In genomic region chr2:177883177-177883576, GRCh38 we compare ENCODE assay signal across 21 cellular contexts.
DNase-seq lines count a peak whose midpoint lies in the region; ATAC-seq, FAIRE-seq and TF ChIP-seq lines count a peak whose summit lies in the region.
"Had no signal": no experiment of that assay in that cellular context is flagged by ENCODE, and none has a peak within 500 bp of the region (broad histone marks: within the 10 kb centered on the region; RNA-seq: fewer than 3 reads in every experiment).

No MANE protein-coding gene starts in this region.

- in situ Hi-C loops in K562 (cut with MboI) (no loop called here), mammary epithelial cell (cut with MboI; ENCODE audit: low sequenced_read_pairs in 2 of 2) (no loop called here)

- TF ChIP-seq EP300 in A549 (IDR thresholded peaks at IDR 0.05) (no peak), K562 (IDR thresholded peaks at IDR 0.05; ENCODE audit: low read length) (no peak)

- H3K36me3 ChIP-seq in K562 (ENCODE audit: control insufficient read depth, insufficient read depth, low read length) (no peaks in the 10 kb centered on the region), psoas muscle (ENCODE audit: insufficient read depth in 1 of 2, low read depth in 1 of 2) (no peaks in the 10 kb centered on the region), mammary epithelial cell (ENCODE audit: insufficient read depth, low read length) (no peaks in the 10 kb centered on the region)
- H3K36me3 ChIP-seq: BLaER1 had no signal

- TF ChIP-seq POLR2A in A549 (IDR thresholded peaks at IDR 0.05; ENCODE audit: low read length), result no peak
- TF ChIP-seq POLR2A in K562 (conservative IDR thresholded peaks at IDR 0.05), result no peak

- BruUV-seq in K562 (replicated peaks; lab: Mats Ljungman, UMichigan), result no TSS peak
- no TSS peak for BruUV-seq in mammary epithelial cell (replicated peaks; lab: Mats Ljungman, UMichigan)

- intact Hi-C loops in K562 (cut with micrococcal nuclease) (no loop called here), psoas muscle (cut with DNase I) (loop anchor here in 1 of 2 donors (5.0 kb wide), 1 partner anchor 86 kb away; no protein-coding TSS in a partner anchor), mammary epithelial cell (cut with micrococcal nuclease) (loop anchor here (10.0 kb wide), 1 partner anchor 98 kb away; no protein-coding TSS in a partner anchor)

- dilution Hi-C loops in mammary epithelial cell (cut with HindIII; ENCODE audit: low sequenced_read_pairs), result no loop called here

- no peak overlapping the region for H3K27ac ChIP-seq in A549
- no peak overlapping the region for H3K27ac ChIP-seq in K562 (ENCODE audit: extremely low read depth, low read depth, low read length)
- peak overlapping the region; percentile 65 for H3K27ac ChIP-seq in psoas muscle
- no peak overlapping the region for H3K27ac ChIP-seq in mammary epithelial cell (ENCODE audit: insufficient read depth, low read depth, low read length)
- H3K27ac ChIP-seq: BLaER1, C4-2B, GM23248 had no signal

- ATAC-seq in A549 (no peak), K562 (no peak), psoas muscle (no peak), GM21737 (IDR thresholded peaks at IDR 0.05; ENCODE audit: unreplicated experiment) (no peak), GM19452 (IDR thresholded peaks at IDR 0.05; ENCODE audit: unreplicated experiment) (no peak)
- ATAC-seq: CD8-positive, alpha-beta T cell; GM12878 had no signal

- CTCF ChIA-PET in A549 (lab: Yijun Ruan, JAX), result no interaction called here
- CTCF ChIA-PET in K562 (lab: Yijun Ruan, JAX; ENCODE audit: low intra/inter-chr PET ratio), result no interaction called here
- CTCF ChIA-PET in mammary epithelial cell (lab: Charles Lee; ENCODE audit: low non-redundant PET), result no interaction called here

- no peak overlapping the region for H3K9ac ChIP-seq in K562 (ENCODE audit: insufficient read depth in 1 of 2, low read depth in 2 of 2, low read length in 2 of 2)
- H3K9ac ChIP-seq in mammary epithelial cell (ENCODE audit: insufficient read depth, low read length), result no peak overlapping the region
- H3K9ac ChIP-seq: BLaER1, GM23248 had no signal

- POLR2A ChIA-PET in A549 (lab: Yijun Ruan, JAX), result no interaction called here
- POLR2A ChIA-PET in K562 (lab: Yijun Ruan, JAX), result no interaction called here

- H3K79me2 ChIP-seq in K562 (ENCODE audit: control insufficient read depth, insufficient read depth, low read length), result no peaks in the 10 kb centered on the region
- no peaks in the 10 kb centered on the region for H3K79me2 ChIP-seq in mammary epithelial cell (ENCODE audit: insufficient read depth, low read length)

- H3K9me3 ChIP-seq in A549, result no peaks in the 10 kb centered on the region
- no peaks in the 10 kb centered on the region for H3K9me3 ChIP-seq in K562 (replicated peaks; ENCODE audit: control insufficient read depth, insufficient read depth, low read depth, low read length)
- H3K9me3 ChIP-seq in psoas muscle, result peaks cover 7% of the 10 kb centered on the region
- H3K9me3 ChIP-seq in mammary epithelial cell (replicated peaks; ENCODE audit: insufficient read depth, low read length), result no peaks in the 10 kb centered on the region
- H3K9me3 ChIP-seq: BLaER1, Caco-2 had no signal

- H3K4me2 ChIP-seq in A549 (no peak overlapping the region), K562 (ENCODE audit: insufficient read depth, low read length) (no peak overlapping the region), mammary epithelial cell (ENCODE audit: insufficient read depth, low read depth, low read length) (no peak overlapping the region)
- H3K4me2 ChIP-seq: BLaER1 had no signal

- WGBS in A549 (ENCODE audit: missing lambda C conversion rate), result 36% methylated on average over 2 of the region's 2 CpGs
- WGBS in K562 (ENCODE audit: insufficient coverage, low coverage, missing lambda C conversion rate), result 0% methylated on average over 2 of the region's 2 CpGs
- WGBS in psoas muscle, 3 donors, result 43 to 61% (median 44%) methylated on average over 2 of the region's 2 CpGs
- WGBS in mammary epithelial cell (ENCODE audit: low coverage, missing lambda C conversion rate), result 57% methylated on average over 2 of the region's 2 CpGs

- H3K4me1 ChIP-seq in A549 (no peaks in the 10 kb centered on the region), K562 (replicated peaks in 1 of 2; ENCODE audit: control insufficient read depth in 2 of 2, insufficient read depth in 2 of 2, low read length in 2 of 2) (no peaks in the 10 kb centered on the region), psoas muscle (peaks cover 41% of the 10 kb centered on the region), mammary epithelial cell (ENCODE audit: insufficient read depth, low read length) (peaks cover 4% of the 10 kb centered on the region)
- H3K4me1 ChIP-seq: BLaER1, Caco-2 had no signal

- H3K27me3 ChIP-seq in K562 (ENCODE audit: control insufficient read depth in 2 of 2, insufficient read depth in 2 of 2, low read length in 2 of 2) (peaks cover 4 to 7% of the 10 kb centered on the region in 2 experiments; a peak in 3 of 5 replicates), psoas muscle (ENCODE audit: insufficient read depth in 3 of 3, low read length in 2 of 3) (no peaks in the 10 kb centered on the region), mammary epithelial cell (ENCODE audit: insufficient read depth, low read length) (peaks cover 6% of the 10 kb centered on the region)
- H3K27me3 ChIP-seq: BLaER1 had no signal

- no peak for DNase-seq in A549 (ENCODE audit: low read depth in 1 of 2, low spot score in 1 of 2)
- peak; percentile 5 for DNase-seq in GDM1 (lab: John Stamatoyannopoulos, UW)
- no peak for DNase-seq in K562 (ENCODE audit: extremely low read depth in 1 of 4, low spot score in 3 of 4)
- no peak for DNase-seq in psoas muscle
- DNase-seq in activated naive CD4-positive, alpha-beta T cell treated with Interleukin-2 at 50 U/mL for 16 hours, result no peak
- no peak for DNase-seq in mammary epithelial cell
- DNase-seq: Caco-2; CD4-positive, CD25-positive, alpha-beta regulatory T cell; CD8-positive, alpha-beta T cell; DND-41; GM23248; H7; HCEC 1CT had no signal

- H3K9me1 ChIP-seq in K562 (ENCODE audit: control insufficient read depth, insufficient read depth, low read length), result no peaks in the 10 kb centered on the region

- H2AFZ ChIP-seq in K562 (ENCODE audit: low read depth, low read length), result no peak overlapping the region
- H2AFZ ChIP-seq in mammary epithelial cell (ENCODE audit: low read depth, low read length), result no peak overlapping the region
- H2AFZ ChIP-seq: GM23248 had no signal

- H3K4me3 ChIP-seq in A549 (no peak overlapping the region), K562 (no peak overlapping the region), psoas muscle (no peak overlapping the region), mammary epithelial cell (replicated peaks in 1 of 3; ENCODE audit: insufficient read depth in 1 of 3, low read depth in 2 of 3, low read length in 3 of 3) (no peak overlapping the region)
- H3K4me3 ChIP-seq: BLaER1, GM12878, GM23248 had no signal

- TF ChIP-seq CTCF in A549 (IDR thresholded peaks at IDR 0.05) (no peak), K562 (IDR thresholded peaks at IDR 0.05 in 2 of 3, conservative IDR thresholded peaks at IDR 0.05 in 1 of 3; ENCODE audit: insufficient read depth in 2 of 3, low read depth in 1 of 3, low read length in 3 of 3) (no peak), psoas muscle (IDR thresholded peaks at IDR 0.05) (no peak), mammary epithelial cell (conservative IDR thresholded peaks at IDR 0.05 in 1 of 2, IDR thresholded peaks at IDR 0.05 in 1 of 2; ENCODE audit: extremely low read depth in 1 of 2, insufficient read depth in 1 of 2, low read depth in 1 of 2, low read length in 2 of 2) (no peak)

- TF ChIP-seq RAD21 in A549 (conservative IDR thresholded peaks at IDR 0.05 in 1 of 2, IDR thresholded peaks at IDR 0.05 in 1 of 2) (no peak), K562 (CRISPR knock-in tag; conservative IDR thresholded peaks at IDR 0.05 in 1 of 2, IDR thresholded peaks at IDR 0.05 in 1 of 2) (no peak)

- FAIRE-seq in A549 (lab: Jason Lieb, UNC) (no peak), K562 (lab: Jason Lieb, UNC) (no peak)
- FAIRE-seq: G401.6, GM12878, GM19239, H1 had no signal

- H4K20me1 ChIP-seq in K562 (replicated peaks; ENCODE audit: control insufficient read depth, insufficient read depth, low read length) (no peaks in the 10 kb centered on the region), mammary epithelial cell (ENCODE audit: insufficient read depth, low read length) (no peaks in the 10 kb centered on the region)
- H4K20me1 ChIP-seq: BLaER1 had no signal

TF ChIP-seq in A549, 52 proteins besides CTCF, POLR2A, EP300 and RAD21:
- no peak for TF ChIP-seq TFCP2L1 (CRISPR knock-in tag; IDR thresholded peaks at IDR 0.05)
- no peak for TF ChIP-seq FOXS1 (CRISPR knock-in tag; IDR thresholded peaks at IDR 0.05)
- no peak for TF ChIP-seq HES2 (IDR thresholded peaks at IDR 0.05)
- no peak for TF ChIP-seq HDAC2 (IDR thresholded peaks at IDR 0.05)
- TF ChIP-seq SREBF2 (IDR thresholded peaks at IDR 0.05), result no peak
- TF ChIP-seq MAFK (IDR thresholded peaks at IDR 0.05; ENCODE audit: partially characterized antibody), result peak; percentile 43

TF ChIP-seq in K562, 482 proteins besides CTCF, POLR2A, EP300 and RAD21 (continues in another document):
- TF ChIP-seq GABPA (tag; conservative IDR thresholded peaks at IDR 0.05; ENCODE audit: low read depth) (no peak), ARID2 (IDR thresholded peaks at IDR 0.05) (no peak), ZNF830 (CRISPR knock-in tag; IDR thresholded peaks at IDR 0.05) (no peak), CAMTA2 (CRISPR knock-in tag; conservative IDR thresholded peaks at IDR 0.05) (no peak), ZBED1 (IDR thresholded peaks at IDR 0.05) (no peak), CCAR2 (IDR thresholded peaks at IDR 0.05; ENCODE audit: low read depth, low read length) (no peak), FOXA1 (IDR thresholded peaks at IDR 0.05; ENCODE audit: borderline replicate concordance) (no peak), CTBP1 (IDR thresholded peaks at IDR 0.05; ENCODE audit: borderline replicate concordance) (no peak), KLF6 (CRISPR knock-in tag; IDR thresholded peaks at IDR 0.05; ENCODE audit: borderline replicate concordance) (no peak), MAFF (IDR thresholded peaks at IDR 0.05; ENCODE audit: low read length) (peak; percentile 26; the same call in 1 of the 2 replicates), LARP7 (IDR thresholded peaks at IDR 0.05) (no peak), CHCHD3 (CRISPR knock-in tag; IDR thresholded peaks at IDR 0.05) (no peak), ZNF316 (IDR thresholded peaks at IDR 0.05) (peak; percentile 62)
- TF ChIP-seq, protein P1, sequence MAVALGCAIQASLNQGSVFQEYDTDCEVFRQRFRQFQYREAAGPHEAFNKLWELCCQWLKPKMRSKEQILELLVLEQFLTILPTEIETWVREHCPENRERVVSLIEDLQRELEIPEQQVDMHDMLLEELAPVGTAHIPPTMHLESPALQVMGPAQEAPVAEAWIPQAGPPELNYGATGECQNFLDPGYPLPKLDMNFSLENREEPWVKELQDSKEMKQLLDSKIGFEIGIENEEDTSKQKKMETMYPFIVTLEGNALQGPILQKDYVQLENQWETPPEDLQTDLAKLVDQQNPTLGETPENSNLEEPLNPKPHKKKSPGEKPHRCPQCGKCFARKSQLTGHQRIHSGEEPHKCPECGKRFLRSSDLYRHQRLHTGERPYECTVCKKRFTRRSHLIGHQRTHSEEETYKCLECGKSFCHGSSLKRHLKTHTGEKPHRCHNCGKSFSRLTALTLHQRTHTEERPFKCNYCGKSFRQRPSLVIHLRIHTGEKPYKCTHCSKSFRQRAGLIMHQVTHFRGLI (CRISPR knock-in tag; IDR thresholded peaks at IDR 0.05), result no peak

Comparison
In these comparisons a context has a peak if more than half of its experiments do, and no peak if none do; other contexts are left out.
1. Of the 35 proteins assayed by ChIP-seq in both K562 and A549: peak only in K562: none; only in A549: MAFK; in both: none; in neither: 34.